In the genomic region with DNA sequence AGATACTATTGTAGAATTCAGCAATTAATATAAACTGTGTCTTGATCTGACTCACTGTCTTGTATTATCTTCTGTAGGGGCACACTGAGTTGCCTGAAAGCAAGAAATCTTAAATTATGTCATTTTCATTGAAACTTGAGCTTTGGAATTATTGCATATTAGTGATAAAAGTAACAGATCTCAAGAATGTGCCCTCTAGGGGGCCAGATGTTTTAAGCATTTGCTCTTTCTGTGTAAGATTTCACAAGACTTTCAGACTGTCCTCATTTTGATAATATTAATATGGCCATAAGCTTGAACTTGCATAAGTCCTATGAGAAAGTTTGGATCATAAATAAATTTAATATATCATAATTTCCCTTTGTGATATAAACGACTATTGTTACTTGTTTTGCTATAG, we compare ENCODE assay signal across 13 cellular contexts. TPM values are rescaled to one million over a fixed set of nuclear protein-coding genes. Genes with fewer than 3 reads are reported as not detected.
DNase-seq lines count a peak whose midpoint lies in the region; FAIRE-seq and TF ChIP-seq lines count a peak whose summit lies in the region.
"Had no signal": no experiment of that assay in that cellular context is flagged by ENCODE, and none has a peak within 500 bp of the region (broad histone marks: within the 10 kb centered on the region; RNA-seq: fewer than 3 reads in every experiment).

No MANE protein-coding gene starts in this region.

- no peaks in the 10 kb centered on the region for H3K79me2 ChIP-seq in astrocyte (ENCODE audit: insufficient read depth, low read length)

- no peak overlapping the region for H2AFZ ChIP-seq in astrocyte (ENCODE audit: low read depth, low read length)

- H3K27me3 Mint-ChIP-seq in astrocyte (ENCODE audit: low read depth, unreplicated experiment) = no peaks in the 10 kb centered on the region
- H3K27me3 Mint-ChIP-seq: stimulated activated naive CD8-positive, alpha-beta T cell treated with anti-CD3 and anti-CD28 coated beads, Interleukin-15, Interleukin-2, amounts not matched to agents 100 ng/mL and 50 ng/mL, for 24 hours had no signal

- H3K27me3 ChIP-seq in astrocyte (ENCODE audit: insufficient read depth, low read length) = no peaks in the 10 kb centered on the region

- peaks cover 33% of the 10 kb centered on the region for H3K36me3 ChIP-seq in astrocyte (ENCODE audit: insufficient read depth, low read length)

- peaks cover 20% of the 10 kb centered on the region for H3K36me3 Mint-ChIP-seq in astrocyte (ENCODE audit: low read depth, unreplicated experiment)

- no peaks in the 10 kb centered on the region for H3K4me1 Mint-ChIP-seq in astrocyte (ENCODE audit: low read depth, unreplicated experiment)

- no peak for FAIRE-seq in HTR-8/SVneo (lab: Jason Lieb, UNC)
- no peak for FAIRE-seq in astrocyte (lab: Jason Lieb, UNC)

- H3K4me1 ChIP-seq in astrocyte (ENCODE audit: insufficient read depth, low read length) = no peaks in the 10 kb centered on the region

- peak; percentile 20 for TF ChIP-seq CTCF in astrocyte (IDR thresholded peaks at IDR 0.05; ENCODE audit: insufficient read depth, low read depth, low read length)

- no peak overlapping the region for H3K4me2 ChIP-seq in astrocyte (ENCODE audit: low read length)

- H3K9me3 Mint-ChIP-seq in astrocyte (ENCODE audit: unreplicated experiment) = no peaks in the 10 kb centered on the region
- H3K9me3 Mint-ChIP-seq: activated T-helper 2 cell treated with anti-CD3 and anti-CD28 coated beads, Interferon-gamma antibody, Interleukin-2, Interleukin-4, amounts not matched to agents 10 μg/mL and 5 μg/mL and 100 μg/mL, durations not matched to agents 14 hours and 24 hours and 36 hours; CD8-positive, alpha-beta T cell; stimulated activated naive CD8-positive, alpha-beta T cell treated with anti-CD3 and anti-CD28 coated beads, Interleukin-15, Interleukin-2, amounts not matched to agents 100 ng/mL and 50 ng/mL, for 24 hours had no signal

- H3K4me3 ChIP-seq in astrocyte (ENCODE audit: insufficient read depth, low read depth, low read length) = no peak overlapping the region

- no peak overlapping the region for H3K27ac ChIP-seq in astrocyte (ENCODE audit: low read depth, low read length)

- no peak overlapping the region for H3K4me3 Mint-ChIP-seq in astrocyte (ENCODE audit: unreplicated experiment)
- H3K4me3 Mint-ChIP-seq: CD8-positive, alpha-beta T cell; stimulated activated naive CD8-positive, alpha-beta T cell treated with anti-CD3 and anti-CD28 coated beads, Interleukin-15, Interleukin-2, amounts not matched to agents 100 ng/mL and 50 ng/mL, for 24 hours had no signal

- H3K9me3 ChIP-seq in astrocyte (ENCODE audit: insufficient read depth, low read depth, low read length) = no peaks in the 10 kb centered on the region

- H3K9ac ChIP-seq in astrocyte (ENCODE audit: low read length) = no peak overlapping the region

- no peaks in the 10 kb centered on the region for H4K20me1 ChIP-seq in astrocyte (ENCODE audit: insufficient read depth, low read length)

- peak; percentile 32 to 53 for DNase-seq in AML-193 (lab: John Stamatoyannopoulos, UW)
- peak; percentile 3 for DNase-seq in HTR-8/SVneo (ENCODE audit: insufficient read length, low spot score)
- no peak for DNase-seq in astrocyte (ENCODE audit: low read depth)
- peak; percentile 87 for DNase-seq in iris pigment epithelial cell (ENCODE audit: low read depth)
- DNase-seq in stimulated activated CD4-positive, alpha-beta T cell treated with anti-CD3 and anti-CD28 coated beads, Interleukin-4, amount 100 ng/mL, for 24 hours = no peak
- no peak for DNase-seq in NCI-H187 treated with DMSO at 0.1 percent for 48 hours (lab: John Stamatoyannopoulos, UW)
- DNase-seq in NCI-H2029 (lab: John Stamatoyannopoulos, UW) = no peak
- no peak for DNase-seq in occipital lobe (lab: John Stamatoyannopoulos, UW)
- DNase-seq: CD8-positive, alpha-beta T cell; GOT3; NCI-H2081 treated with DMSO at 0.1 percent for 48 hours had no signal

- no peak overlapping the region for H3K27ac Mint-ChIP-seq in astrocyte (ENCODE audit: unreplicated experiment)
- H3K27ac Mint-ChIP-seq: activated T-helper 2 cell treated with anti-CD3 and anti-CD28 coated beads, Interferon-gamma antibody, Interleukin-2, Interleukin-4, amounts not matched to agents 10 μg/mL and 5 μg/mL and 100 μg/mL, durations not matched to agents 14 hours and 24 hours and 36 hours; stimulated activated naive CD8-positive, alpha-beta T cell treated with anti-CD3 and anti-CD28 coated beads, Interleukin-15, Interleukin-2, amounts not matched to agents 100 ng/mL and 50 ng/mL, for 24 hours had no signal

RNA-seq across cellular contexts. Expression of gene MYO6, which starts 55.5 kb away (rescaled TPM):
- 29.6 and 33.1 TPM in 2 replicates for total RNA-seq in astrocyte
- 15.8 TPM for total RNA-seq in occipital lobe

Comparison
In these comparisons a context has a peak if more than half of its experiments do, and no peak if none do; other contexts are left out.
1. DNase-seq: peak in AML-193 (2 of 2), HTR-8/SVneo (single experiment) and iris pigment epithelial cell (single experiment); none in astrocyte (single experiment), stimulated activated CD4-positive, alpha-beta T cell treated with anti-CD3 and anti-CD28 coated beads, Interleukin-4, amount 100 ng/mL, for 24 hours (single experiment), NCI-H187 treated with DMSO at 0.1 percent for 48 hours (single experiment), NCI-H2029 (single experiment) and occipital lobe (single experiment).